In genomic region chr12:85299058-85299457, GRCh38 we compare ENCODE assay signal across 22 cellular contexts. TPM values are rescaled to one million over a fixed set of nuclear protein-coding genes. Genes with fewer than 3 reads are reported as not detected.
A peak's percentile ranks its signal among the peaks of the same experiment; 100 is the strongest.
DNase-seq lines count a peak whose midpoint lies in the region; ATAC-seq, FAIRE-seq and TF ChIP-seq lines count a peak whose summit lies in the region.
"Had no signal": no experiment of that assay in that cellular context is flagged by ENCODE, and none has a peak within 500 bp of the region (broad histone marks: within the 10 kb centered on the region; RNA-seq: fewer than 3 reads in every experiment).

No MANE protein-coding gene starts in this region.

- POLR2A ChIA-PET in A549 (lab: Yijun Ruan, JAX) = no interaction called here

- 32% methylated on average over 2 of the region's 2 CpGs for WGBS in A549 (ENCODE audit: missing lambda C conversion rate)

- FAIRE-seq in A549 (lab: Jason Lieb, UNC) = no peak
- FAIRE-seq: A204.1, GM12891, GM18507, H1 had no signal

- TF ChIP-seq POLR2A in A549 (IDR thresholded peaks at IDR 0.05; ENCODE audit: low read length) = no peak

- H3K4me3 ChIP-seq in A549 (no peak overlapping the region), MM.1S (ENCODE audit: low read length) (no peak overlapping the region), neural cell (ENCODE audit: low read length) (no peak overlapping the region)
- H3K4me3 ChIP-seq: GM23248 had no signal

- H3K36me3 ChIP-seq in MM.1S (replicated peaks; ENCODE audit: insufficient read depth, low read length) = no peaks in the 10 kb centered on the region
- no peaks in the 10 kb centered on the region for H3K36me3 ChIP-seq in neural cell (ENCODE audit: insufficient read depth, low read length)

- H3K9ac ChIP-seq in MM.1S (ENCODE audit: low read length) = no peak overlapping the region
- no peak overlapping the region for H3K9ac ChIP-seq in neural cell (ENCODE audit: low read length)
- H3K9ac ChIP-seq: GM23248 had no signal

- no peak overlapping the region for H3K4me3 Mint-ChIP-seq in effector memory CD8-positive, alpha-beta T cell
- H3K4me3 Mint-ChIP-seq: CD4-positive, alpha-beta memory T cell had no signal

- H3K9me2 ChIP-seq in MM.1S (replicated peaks; ENCODE audit: insufficient read depth, low read length) (no peaks in the 10 kb centered on the region), neural cell (ENCODE audit: insufficient read depth, low read length) (no peaks in the 10 kb centered on the region)

- H3F3A ChIP-seq in MM.1S (ENCODE audit: insufficient read depth, low read length) = no peaks in the 10 kb centered on the region
- no peaks in the 10 kb centered on the region for H3F3A ChIP-seq in neural cell (ENCODE audit: insufficient read depth, low read length, poor library complexity, severe bottlenecking)

- no peaks in the 10 kb centered on the region for H3K36me3 Mint-ChIP-seq in effector memory CD8-positive, alpha-beta T cell (ENCODE audit: insufficient read depth)
- H3K36me3 Mint-ChIP-seq: CD4-positive, alpha-beta memory T cell had no signal

- H4K20me1 ChIP-seq in MM.1S (ENCODE audit: insufficient read depth, low read length) (no peaks in the 10 kb centered on the region), neural cell (ENCODE audit: insufficient read depth) (no peaks in the 10 kb centered on the region)

- TF ChIP-seq CTCF in A549 (IDR thresholded peaks at IDR 0.05) (no peak), MM.1S (IDR thresholded peaks at IDR 0.05; ENCODE audit: low read length) (no peak), neural cell (IDR thresholded peaks at IDR 0.05; ENCODE audit: poor library complexity, severe bottlenecking) (no peak)

- CTCF ChIA-PET in A549 (lab: Yijun Ruan, JAX) = interaction anchor here (1.5 kb wide), 1 partner anchor 11 kb away, joined by 7 read pairs; no protein-coding TSS in a partner anchor

- no peaks in the 10 kb centered on the region for H3K27me3 ChIP-seq in MM.1S (replicated peaks; ENCODE audit: insufficient read depth, low read length)
- H3K27me3 ChIP-seq in neural cell (ENCODE audit: insufficient read depth, low read depth, low read length) = no peaks in the 10 kb centered on the region

- TF ChIP-seq EP300 in A549 (IDR thresholded peaks at IDR 0.05) (no peak), neural cell (conservative IDR thresholded peaks at IDR 0.05; ENCODE audit: poor library complexity, severe bottlenecking) (peak; percentile 84)

- H3K9me3 ChIP-seq in A549 = no peaks in the 10 kb centered on the region
- H3K9me3 ChIP-seq in MM.1S (replicated peaks; ENCODE audit: insufficient read depth, low read length) = no peaks in the 10 kb centered on the region
- H3K9me3 ChIP-seq in neural cell (ENCODE audit: low read length) = no peaks in the 10 kb centered on the region
- H3K9me3 ChIP-seq: Caco-2 had no signal

- DNase-seq in A549 (ENCODE audit: low read depth in 1 of 2, low spot score in 1 of 2) (no peak), MM.1S (peak; percentile 58), SK-N-DZ (ENCODE audit: low spot score) (peak; percentile 35), cerebellum (ENCODE audit: low spot score) (no peak)
- no peak for DNase-seq in effector memory CD8-positive, alpha-beta T cell
- no peak for DNase-seq in stimulated activated CD4-positive, alpha-beta T cell treated with anti-CD3 and anti-CD28 coated beads, Interleukin-12 subunit alpha, Interleukin-12 subunit beta, amount 100 ng/mL, for 4 hours
- DNase-seq: C1 segment of cervical spinal cord; Caco-2; CD4-positive, alpha-beta memory T cell; DMS153; DMS79; GF-D8; GM23248; H7; HCEC 1CT had no signal

- no peaks in the 10 kb centered on the region for H3K27me3 Mint-ChIP-seq in effector memory CD8-positive, alpha-beta T cell
- H3K27me3 Mint-ChIP-seq: CD4-positive, alpha-beta memory T cell had no signal

- no peak for ATAC-seq in A549
- ATAC-seq in effector memory CD8-positive, alpha-beta T cell (replicated peaks) = no peak

- H3K9me3 Mint-ChIP-seq in effector memory CD8-positive, alpha-beta T cell = peaks cover 0 to 3% of the 10 kb centered on the region in 2 donors

- no peak overlapping the region for H3K27ac Mint-ChIP-seq in effector memory CD8-positive, alpha-beta T cell
- H3K27ac Mint-ChIP-seq: CD4-positive, alpha-beta memory T cell had no signal

- TF ChIP-seq RAD21 in A549 (conservative IDR thresholded peaks at IDR 0.05 in 1 of 2, IDR thresholded peaks at IDR 0.05 in 1 of 2) = no peak
- TF ChIP-seq RAD21 in neural cell (conservative IDR thresholded peaks at IDR 0.05) = no peak

- peak overlapping the region; percentile 23; the same call in 2 of the 3 replicates for H3K4me2 ChIP-seq in A549
- H3K4me2 ChIP-seq in MM.1S (ENCODE audit: low read depth, low read length) = peak overlapping the region; percentile 38; the same call in 1 of the 2 replicates
- no peak overlapping the region for H3K4me2 ChIP-seq in neural cell (ENCODE audit: low read length)

- H3K27ac ChIP-seq in A549 (no peak overlapping the region), MM.1S (ENCODE audit: low read length) (no peak overlapping the region), neural cell (ENCODE audit: low read length) (no peak overlapping the region)
- H3K27ac ChIP-seq: 22Rv1, GM23248 had no signal

- no peaks in the 10 kb centered on the region for H3K79me2 ChIP-seq in MM.1S (ENCODE audit: low read length)
- no peaks in the 10 kb centered on the region for H3K79me2 ChIP-seq in neural cell (replicated peaks; ENCODE audit: insufficient read depth, low read length)

- H2AFZ ChIP-seq in MM.1S (ENCODE audit: low read length) (no peak overlapping the region), neural cell (ENCODE audit: low read depth, low read length) (no peak overlapping the region)
- H2AFZ ChIP-seq: GM23248 had no signal

- H3K4me1 Mint-ChIP-seq in effector memory CD8-positive, alpha-beta T cell (ENCODE audit: low read depth in 2 of 2) = no peaks in the 10 kb centered on the region

- H3K4me1 ChIP-seq in A549 = no peaks in the 10 kb centered on the region
- H3K4me1 ChIP-seq in MM.1S (ENCODE audit: low read length) = peaks cover 6% of the 10 kb centered on the region
- H3K4me1 ChIP-seq: Caco-2 had no signal

TF ChIP-seq in A549, 52 proteins besides CTCF, POLR2A, EP300 and RAD21 (continues in another document):
- TF ChIP-seq E2F6 (IDR thresholded peaks at IDR 0.05; ENCODE audit: borderline replicate concordance, low read depth) (no peak), GATA3 (IDR thresholded peaks at IDR 0.05; ENCODE audit: borderline replicate concordance) (no peak), ELK1 (IDR thresholded peaks at IDR 0.05; ENCODE audit: low read depth, low read length) (no peak), SMC3 (IDR thresholded peaks at IDR 0.05) (no peak), FOXS1 (CRISPR knock-in tag; IDR thresholded peaks at IDR 0.05) (no peak), ZSCAN20 (CRISPR knock-in tag; IDR thresholded peaks at IDR 0.05) (no peak), TFCP2L1 (CRISPR knock-in tag; IDR thresholded peaks at IDR 0.05) (no peak)

TF ChIP-seq in neural cell, 6 proteins besides CTCF, POLR2A, EP300 and RAD21:
- TF ChIP-seq TAF1 (IDR thresholded peaks at IDR 0.05; ENCODE audit: low read depth) (no peak), REST (IDR thresholded peaks at IDR 0.05; ENCODE audit: borderline replicate concordance) (no peak), SMC3 (conservative IDR thresholded peaks at IDR 0.05; ENCODE audit: poor library complexity) (no peak), POLR2AphosphoS5 (IDR thresholded peaks at IDR 0.05) (peak; percentile 77), MXI1 (conservative IDR thresholded peaks at IDR 0.05; ENCODE audit: poor library complexity, severe bottlenecking) (no peak), EZH2 (IDR thresholded peaks at IDR 0.05; ENCODE audit: borderline replicate concordance, insufficient read depth, low read length, poor library complexity, severe bottlenecking) (no peak)

RNA-seq across cellular contexts. Expression of gene ALX1, which starts 19.0 kb away (rescaled TPM):
- polyA plus RNA-seq in A549 (2011; rRNA removed) = 6.0 and 6.4 TPM in 2 replicates
- polyA plus RNA-seq in A549 (2012; cell fraction: cytosol; rRNA removed) = 3.6 and 4.0 TPM in 2 replicates
- polyA plus RNA-seq in A549 (2012; cell fraction: nucleus; rRNA removed) = 2.2 TPM in 2 replicates
- 4.4 to 7.1 TPM (median 5.9 TPM) in 3 replicates for polyA plus RNA-seq in A549 (2017; fragmentation: RNase III; extraction: RNeasy Plus Mini Kit Qiagen cat#74134 plus additional on column Dnase treatment)
- 5.0 and 5.6 TPM in 2 replicates for polyA minus RNA-seq in A549 (2011; rRNA and poly(A)+ RNA removed)
- polyA plus RNA-seq in SK-N-DZ (2014; cell fraction: cytosol; rRNA removed) = 9.2 and 12.8 TPM in 2 replicates
- polyA plus RNA-seq in SK-N-DZ (2014; cell fraction: nucleus; rRNA removed) = 7.6 and 12.6 TPM in 2 replicates
- 0.43 TPM in 1 of 2 replicates, not detected in the other for polyA plus RNA-seq in neural cell
- polyA minus RNA-seq in neural cell = not detected in 2 replicates
- not detected for total RNA-seq in cerebellum
- total RNA-seq: Caco-2; CD4-positive, alpha-beta memory T cell; GM23248 had no signal
- polyA plus RNA-seq: BJ; CD4-positive, alpha-beta memory T cell; GM23248 had no signal

Comparison
In these comparisons a context has a peak if more than half of its experiments do, and no peak if none do; other contexts are left out.
1. DNase-seq: peak in MM.1S (single experiment) and SK-N-DZ (single experiment); none in A549 (0 of 2), cerebellum (single experiment), effector memory CD8-positive, alpha-beta T cell (0 of 3) and stimulated activated CD4-positive, alpha-beta T cell treated with anti-CD3 and anti-CD28 coated beads, Interleukin-12 subunit alpha, Interleukin-12 subunit beta, amount 100 ng/mL, for 4 hours (single experiment).